ENCODE assay signal across 14 cellular contexts in the genomic region with DNA sequence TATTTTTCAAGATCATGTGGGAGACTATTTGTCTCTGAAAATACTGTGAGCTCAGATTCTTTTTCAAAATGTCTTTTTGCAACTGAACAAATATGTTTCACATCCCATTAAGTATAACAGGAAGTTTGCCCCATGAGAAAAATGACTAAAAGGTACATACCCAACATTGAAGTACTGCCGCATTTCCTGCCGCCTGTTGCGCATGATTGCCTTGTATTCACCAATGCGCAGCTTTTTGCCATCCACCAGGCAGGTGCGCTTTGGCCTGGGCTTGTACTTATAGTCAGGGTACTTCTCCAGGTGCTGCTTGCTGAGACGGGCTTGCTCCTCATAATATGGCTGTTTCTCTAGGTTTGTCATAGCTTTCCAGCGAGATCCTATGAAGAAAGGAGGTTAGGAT.
DNase-seq lines count a peak whose midpoint lies in the region; ATAC-seq and TF ChIP-seq lines count a peak whose summit lies in the region.
"Had no signal": no experiment of that assay in that cellular context is flagged by ENCODE, and none has a peak within 500 bp of the region (broad histone marks: within the 10 kb centered on the region; RNA-seq: fewer than 3 reads in every experiment).

No MANE protein-coding gene starts in this region.

- H3K36me3 Mint-ChIP-seq in immature natural killer cell, result peaks cover 0 to 3% (median 0%) of the 10 kb centered on the region in 3 donors
- H3K36me3 Mint-ChIP-seq: activated CD4-positive, alpha-beta memory T cell treated with anti-CD3 and anti-CD28 coated beads for 36 hours; activated naive CD8-positive, alpha-beta T cell treated with anti-CD3 and anti-CD28 coated beads for 36 hours; natural killer cell treated with Interleukin-12 subunit alpha and Interleukin-12 subunit beta and Interleukin-15 and Interleukin-18, amount 100 ng/mL, for 72 hours had no signal

- H3K4me1 Mint-ChIP-seq in immature natural killer cell, result no peaks in the 10 kb centered on the region
- H3K4me1 Mint-ChIP-seq: activated naive CD8-positive, alpha-beta T cell treated with anti-CD3 and anti-CD28 coated beads for 36 hours had no signal

- peaks cover 0 to 2% (median 0%) of the 10 kb centered on the region in 3 donors for H3K27me3 Mint-ChIP-seq in immature natural killer cell (ENCODE audit: low read depth in 3 of 3)
- H3K27me3 Mint-ChIP-seq: activated CD4-positive, alpha-beta memory T cell treated with anti-CD3 and anti-CD28 coated beads for 36 hours; activated naive CD8-positive, alpha-beta T cell treated with anti-CD3 and anti-CD28 coated beads for 36 hours; natural killer cell treated with Interleukin-12 subunit alpha and Interleukin-12 subunit beta and Interleukin-15 and Interleukin-18, amount 100 ng/mL, for 72 hours had no signal

- intact Hi-C loops in mucosa of descending colon (cut with DNase I, micrococcal nuclease), result no loop called here

- no peaks in the 10 kb centered on the region for H3K9me3 ChIP-seq in mucosa of descending colon

- peaks cover 4 to 21% (median 13%) of the 10 kb centered on the region in 6 donors for H3K9me3 Mint-ChIP-seq in immature natural killer cell
- H3K9me3 Mint-ChIP-seq: activated naive CD8-positive, alpha-beta T cell treated with anti-CD3 and anti-CD28 coated beads for 36 hours; T-helper 1 cell treated with Interleukin-12 subunit alpha and Interleukin-12 subunit beta and Interleukin-4 antibody, amounts not matched to agents 30 μg/mL and 1 μg/mL, for 36 hours had no signal

- no peak overlapping the region for H3K4me3 ChIP-seq in mucosa of descending colon
- H3K4me3 ChIP-seq: coronary artery, skin epidermis had no signal

- H3K36me3 ChIP-seq in mucosa of descending colon (ENCODE audit: low read depth), result no peaks in the 10 kb centered on the region

- no peak for TF ChIP-seq CTCF in mucosa of descending colon (IDR thresholded peaks at IDR 0.05)

- DNase-seq in mucosa of descending colon (peak in 1 of 3 donors; percentile 44), NCI-H2107 (lab: John Stamatoyannopoulos, UW) (no peak), EL (no peak), immature natural killer cell (no peak)
- DNase-seq in activated naive CD4-positive, alpha-beta T cell treated with anti-CD3 and anti-CD28 coated beads, Interleukin-2, amount 50 U/mL, for 16 hours, result no peak
- DNase-seq: activated CD4-positive, alpha-beta memory T cell treated with anti-CD3 and anti-CD28 coated beads for 36 hours; activated naive CD8-positive, alpha-beta T cell treated with anti-CD3 and anti-CD28 coated beads for 36 hours had no signal

- peak; percentile 80 for ATAC-seq in GM19025 (IDR thresholded peaks at IDR 0.05; ENCODE audit: low read depth, unreplicated experiment)
- ATAC-seq in GM21825 (IDR thresholded peaks at IDR 0.05; ENCODE audit: unreplicated experiment), result peak; percentile 91
- ATAC-seq in HG03565 (IDR thresholded peaks at IDR 0.05; ENCODE audit: unreplicated experiment), result peak; percentile 86
- peak; percentile 31 for ATAC-seq in mucosa of descending colon
- ATAC-seq: natural killer cell treated with Interleukin-12 subunit alpha and Interleukin-12 subunit beta and Interleukin-15 and Interleukin-18, amount 100 ng/mL, for 72 hours had no signal

- no peak overlapping the region for H3K4me3 Mint-ChIP-seq in immature natural killer cell
- H3K4me3 Mint-ChIP-seq: activated CD4-positive, alpha-beta memory T cell treated with anti-CD3 and anti-CD28 coated beads for 36 hours; activated naive CD8-positive, alpha-beta T cell treated with anti-CD3 and anti-CD28 coated beads for 36 hours; natural killer cell treated with Interleukin-12 subunit alpha and Interleukin-12 subunit beta and Interleukin-15 and Interleukin-18, amount 100 ng/mL, for 72 hours; T-helper 1 cell treated with Interleukin-12 subunit alpha and Interleukin-12 subunit beta and Interleukin-4 antibody, amounts not matched to agents 30 μg/mL and 1 μg/mL, for 36 hours had no signal

- H3K27ac Mint-ChIP-seq in immature natural killer cell, result no peak overlapping the region
- H3K27ac Mint-ChIP-seq: activated CD4-positive, alpha-beta memory T cell treated with anti-CD3 and anti-CD28 coated beads for 36 hours; activated naive CD8-positive, alpha-beta T cell treated with anti-CD3 and anti-CD28 coated beads for 36 hours; natural killer cell treated with Interleukin-12 subunit alpha and Interleukin-12 subunit beta and Interleukin-15 and Interleukin-18, amount 100 ng/mL, for 72 hours; T-helper 1 cell treated with Interleukin-12 subunit alpha and Interleukin-12 subunit beta and Interleukin-4 antibody, amounts not matched to agents 30 μg/mL and 1 μg/mL, for 36 hours had no signal

- H3K4me1 ChIP-seq in mucosa of descending colon (ENCODE audit: low read depth), result no peaks in the 10 kb centered on the region

Comparison
In these comparisons a context has a peak if more than half of its experiments do, and no peak if none do; other contexts are left out.
1. ATAC-seq: peak in every context shown above with its lines; median percentile 91 in GM21825; 86 in HG03565; 80 in GM19025; 31 in mucosa of descending colon.